2 cellular contexts compared by ENCODE assay signal in the genomic region with DNA sequence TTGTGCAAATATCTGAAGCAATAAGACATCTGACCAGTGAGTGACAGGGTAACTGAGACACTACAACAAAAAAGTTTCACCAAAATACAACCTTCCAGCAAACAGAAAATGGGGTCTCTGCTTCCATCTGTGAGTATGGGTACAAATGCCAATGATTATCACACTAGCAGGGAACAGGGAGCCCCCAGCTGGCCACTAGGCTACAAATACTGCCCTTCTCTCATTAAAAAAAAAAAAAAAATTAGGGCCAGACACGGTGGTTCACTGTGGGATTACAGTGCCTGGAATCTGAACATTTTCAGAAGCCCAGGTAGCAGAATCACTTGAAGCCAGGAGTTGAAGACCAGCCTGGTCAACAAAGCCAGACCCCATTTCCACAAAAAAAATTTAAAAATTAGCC.
TF ChIP-seq lines count a peak whose summit lies in the region.

No MANE protein-coding gene starts in this region.

TF ChIP-seq in A549, 52 proteins besides CTCF, POLR2A, EP300 and RAD21 (continued from another document):
- no peak for TF ChIP-seq KDM1A (IDR thresholded peaks at IDR 0.05; ENCODE audit: low read depth)
- no peak for TF ChIP-seq FOSB (CRISPR knock-in tag; IDR thresholded peaks at IDR 0.05)
- no peak for TF ChIP-seq REST (IDR thresholded peaks at IDR 0.05)
- TF ChIP-seq ZC3H11A (IDR thresholded peaks at IDR 0.05) = no peak

TF ChIP-seq in GM23338, 12 proteins besides CTCF, POLR2A, EP300 and RAD21:
- TF ChIP-seq ZNF462 (CRISPR knock-in tag; IDR thresholded peaks at IDR 0.05) (no peak), EZH2phosphoT487 (IDR thresholded peaks at IDR 0.05; ENCODE audit: unreplicated experiment) (no peak), ETS1 (IDR thresholded peaks at IDR 0.05) (no peak), NANOG (IDR thresholded peaks at IDR 0.05; ENCODE audit: borderline replicate concordance) (no peak), ZNF114 (CRISPR knock-in tag; IDR thresholded peaks at IDR 0.05) (no peak), CREB1 (CRISPR knock-in tag; IDR thresholded peaks at IDR 0.05; ENCODE audit: low read depth) (no peak), STAT1 (IDR thresholded peaks at IDR 0.05; ENCODE audit: unreplicated experiment) (no peak), EZH2 (IDR thresholded peaks at IDR 0.05; ENCODE audit: low read depth, unreplicated experiment) (no peak), POLR2AphosphoS5 (IDR thresholded peaks at IDR 0.05; ENCODE audit: low read depth) (no peak), ZNF331 (CRISPR knock-in tag; IDR thresholded peaks at IDR 0.05; ENCODE audit: low read depth) (no peak), REST (IDR thresholded peaks at IDR 0.05; ENCODE audit: unreplicated experiment) (no peak), JUNB (IDR thresholded peaks at IDR 0.05; ENCODE audit: unreplicated experiment) (no peak)
